In the genomic region with DNA sequence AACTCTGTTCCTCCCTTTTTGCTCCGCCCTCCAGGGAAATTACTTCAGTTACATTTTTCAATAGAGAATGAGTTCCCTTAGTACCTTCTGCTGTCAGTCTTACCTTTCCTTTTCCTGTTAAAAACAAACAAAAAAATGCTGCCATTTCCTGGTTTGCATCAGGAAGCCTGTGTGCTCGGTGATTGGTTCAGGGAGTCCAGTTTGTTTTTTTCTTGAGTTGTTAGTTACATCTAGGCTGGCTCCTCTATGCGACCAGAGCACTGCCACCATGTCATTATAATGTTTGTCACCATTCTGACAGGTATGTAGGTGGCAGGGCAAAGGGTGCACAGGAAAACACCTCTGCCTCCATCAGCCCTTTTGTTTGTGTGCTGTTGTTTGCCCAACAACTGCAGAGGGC, we compare ENCODE assay signal across 16 cellular contexts.
DNase-seq lines count a peak whose midpoint lies in the region; ATAC-seq and TF ChIP-seq lines count a peak whose summit lies in the region.
"Had no signal": no experiment of that assay in that cellular context is flagged by ENCODE, and none has a peak within 500 bp of the region (broad histone marks: within the 10 kb centered on the region; RNA-seq: fewer than 3 reads in every experiment).

No MANE protein-coding gene starts in this region.

- H3K79me2 ChIP-seq in PC-3 (ENCODE audit: low read length): no peaks in the 10 kb centered on the region

- H3K27ac Mint-ChIP-seq in endothelial cell (ENCODE audit: unreplicated experiment): peak overlapping the region; percentile 92
- no peak overlapping the region for H3K27ac Mint-ChIP-seq in CD14-positive monocyte

- no peaks in the 10 kb centered on the region for H3K9me3 ChIP-seq in transverse colon
- H3K9me3 ChIP-seq in PC-3 (ENCODE audit: low read length): no peaks in the 10 kb centered on the region

- BruUV-seq in PC-3 (replicated peaks; lab: Mats Ljungman, UMichigan): no TSS peak

- peaks cover 10% of the 10 kb centered on the region for H3K9me3 Mint-ChIP-seq in endothelial cell (ENCODE audit: unreplicated experiment)
- peaks cover 8 to 20% (median 16%) of the 10 kb centered on the region in 7 donors for H3K9me3 Mint-ChIP-seq in CD14-positive monocyte

- DNase-seq in NCI-H2029 (lab: John Stamatoyannopoulos, UW) (peak; percentile 54), NCI-H2029 treated with DMSO at 0.1 percent for 48 hours (lab: John Stamatoyannopoulos, UW) (no peak), NCI-H69 (lab: John Stamatoyannopoulos, UW) (peak; percentile 9), endothelial cell (ENCODE audit: low spot score) (peak; percentile 18), transverse colon (peak; percentile 13), PC-3 (no peak), DMS 273 treated with DMSO at 0.1 percent for 48 hours (lab: John Stamatoyannopoulos, UW) (no peak), CD14-positive monocyte (ENCODE audit: low spot score) (no peak)
- DNase-seq: DMS79 treated with DMSO at 0.1 percent for 48 hours, NCI-H1048, NCI-H1694 treated with DMSO at 0.1 percent for 48 hours, NCI-H2171 treated with DMSO at 0.1 percent for 48 hours, Peyer's patch, SHP77 had no signal

- no peaks in the 10 kb centered on the region for H4K20me1 ChIP-seq in PC-3 (ENCODE audit: low read length)
- H4K20me1 ChIP-seq: BLaER1 treated with 17β-estradiol and CSF1 and Interleukin-3, amounts not matched to agents 10 nM and 100 nM had no signal

- H3K9ac ChIP-seq in PC-3 (ENCODE audit: low read length): no peak overlapping the region
- H3K9ac ChIP-seq: BLaER1 treated with 17β-estradiol and CSF1 and Interleukin-3, amounts not matched to agents 10 nM and 100 nM had no signal

- intact Hi-C loops in transverse colon (cut with DNase I; ENCODE audit: low total_unique reads) (no loop called here), PC-3 (cut with micrococcal nuclease) (no loop called here), CD14-positive monocyte (cut with micrococcal nuclease) (no loop called here)

- POLR2A ChIA-PET in PC-3 (lab: Charles Lee; ENCODE audit: unreplicated experiment): no interaction called here

- CTCF ChIA-PET in PC-3 (lab: Charles Lee): no interaction called here

- H3K4me1 Mint-ChIP-seq in endothelial cell (ENCODE audit: unreplicated experiment): peaks cover 45% of the 10 kb centered on the region
- H3K4me1 Mint-ChIP-seq in CD14-positive monocyte: peaks cover 22% of the 10 kb centered on the region

- in situ Hi-C loops in transverse colon (cut with MboI; ENCODE audit: low pct_ligation_motif_present in 1 of 4, low pct_unique_long_range_greater_than_20kb in 1 of 4, low sequenced_read_pairs in 3 of 4): no loop called here

- no peak overlapping the region for H3K4me2 ChIP-seq in PC-3 (ENCODE audit: low read length)
- H3K4me2 ChIP-seq: BLaER1 treated with 17β-estradiol and CSF1 and Interleukin-3, amounts not matched to agents 10 nM and 100 nM had no signal

- H3K4me3 Mint-ChIP-seq in endothelial cell (ENCODE audit: unreplicated experiment): peak overlapping the region; percentile 24
- no peak overlapping the region for H3K4me3 Mint-ChIP-seq in CD14-positive monocyte

- H3K27ac ChIP-seq in transverse colon (peak overlapping the region; percentile 33 to 67 (median 54)), PC-3 (ENCODE audit: low read length) (no peak overlapping the region)
- H3K27ac ChIP-seq: BLaER1 treated with 17β-estradiol and CSF1 and Interleukin-3, amounts not matched to agents 10 nM and 100 nM; Peyer's patch had no signal

- TF ChIP-seq EP300 in transverse colon (IDR thresholded peaks at IDR 0.05; ENCODE audit: low read depth): no peak

- H3K4me3 ChIP-seq in transverse colon (no peak overlapping the region), PC-3 (ENCODE audit: low read length) (no peak overlapping the region)
- H3K4me3 ChIP-seq: BLaER1 treated with 17β-estradiol and CSF1 and Interleukin-3, amounts not matched to agents 10 nM and 100 nM; Peyer's patch had no signal

- H2AFZ ChIP-seq in PC-3 (ENCODE audit: low read length): no peak overlapping the region

- WGBS in transverse colon (ENCODE audit: low coverage in 1 of 2), 2 donors: 25 to 58% methylated on average over 3 of the region's 3 CpGs

- TF ChIP-seq POLR2A in transverse colon (IDR thresholded peaks at IDR 0.05): no peak

- no peaks in the 10 kb centered on the region for H3K27me3 ChIP-seq in transverse colon
- H3K27me3 ChIP-seq in PC-3 (ENCODE audit: low read length): peaks cover 35% of the 10 kb centered on the region
- H3K27me3 ChIP-seq: BLaER1 treated with 17β-estradiol and CSF1 and Interleukin-3, amounts not matched to agents 10 nM and 100 nM; Peyer's patch had no signal

- H3K27me3 Mint-ChIP-seq in endothelial cell (ENCODE audit: unreplicated experiment) (peaks cover 2% of the 10 kb centered on the region), CD14-positive monocyte (ENCODE audit: low read depth in 3 of 3) (peaks cover 2 to 3% (median 3%) of the 10 kb centered on the region in 3 donors)

- H3K36me3 Mint-ChIP-seq in endothelial cell (ENCODE audit: low read depth, unreplicated experiment): no peaks in the 10 kb centered on the region
- no peaks in the 10 kb centered on the region for H3K36me3 Mint-ChIP-seq in CD14-positive monocyte

- H3K4me1 ChIP-seq in transverse colon: peaks cover 0 to 20% (median 4%) of the 10 kb centered on the region in 4 donors
- no peaks in the 10 kb centered on the region for H3K4me1 ChIP-seq in PC-3 (ENCODE audit: insufficient read depth, low read length)
- H3K4me1 ChIP-seq: Peyer's patch had no signal

- H3K9me2 ChIP-seq in PC-3 (replicated peaks; ENCODE audit: low read length): no peaks in the 10 kb centered on the region

- no peaks in the 10 kb centered on the region for H3F3A ChIP-seq in PC-3 (ENCODE audit: low read length, unreplicated experiment)

- H3K36me3 ChIP-seq in transverse colon (no peaks in the 10 kb centered on the region), PC-3 (ENCODE audit: low read depth, low read length) (no peaks in the 10 kb centered on the region)
- H3K36me3 ChIP-seq: BLaER1 treated with 17β-estradiol and CSF1 and Interleukin-3, amounts not matched to agents 10 nM and 100 nM; Peyer's patch had no signal

- TF ChIP-seq CTCF in endothelial cell (IDR thresholded peaks at IDR 0.05; ENCODE audit: unreplicated experiment) (no peak), transverse colon (IDR thresholded peaks at IDR 0.05) (no peak), PC-3 (conservative IDR thresholded peaks at IDR 0.05; ENCODE audit: low read depth, low read length) (no peak), CD14-positive monocyte (IDR thresholded peaks at IDR 0.05) (no peak)

- no peak for ATAC-seq in PC-3
- ATAC-seq: HCT116 had no signal

Comparison
In these comparisons a context has a peak if more than half of its experiments do, and no peak if none do; other contexts are left out.
1. DNase-seq: peak in NCI-H2029 (single experiment), NCI-H69 (single experiment), endothelial cell (single experiment) and transverse colon (single experiment); none in NCI-H2029 treated with DMSO at 0.1 percent for 48 hours (single experiment), PC-3 (single experiment), DMS 273 treated with DMSO at 0.1 percent for 48 hours (single experiment) and CD14-positive monocyte (single experiment).